Comparison of ENCODE assay signal across 8 cellular contexts in the genomic region with DNA sequence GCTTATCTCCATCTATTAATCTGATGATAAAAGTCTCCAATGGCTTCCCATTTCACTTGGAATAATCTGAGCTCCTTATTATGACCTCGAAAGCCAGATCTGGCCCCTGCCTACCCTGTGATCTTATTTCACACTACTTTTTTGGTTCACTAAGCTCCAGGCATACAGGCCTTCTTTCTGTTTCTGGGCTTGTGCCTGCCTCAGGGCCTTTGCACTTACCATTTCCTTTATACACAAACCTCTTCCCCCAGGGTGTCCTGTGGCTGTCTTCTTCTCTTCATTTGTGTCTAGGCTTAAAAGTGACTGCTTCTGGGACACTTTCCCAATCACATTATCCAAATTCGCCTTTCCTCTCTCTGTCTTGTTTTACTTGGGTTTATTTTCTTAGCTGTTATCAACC.
"Had no signal": no experiment of that assay in that cellular context is flagged by ENCODE, and none has a peak within 500 bp of the region (broad histone marks: within the 10 kb centered on the region; RNA-seq: fewer than 3 reads in every experiment).

No MANE protein-coding gene starts in this region.

- DNase-seq: IMR-90, KBM-7, KG1 had no signal

- H3K4me2 ChIP-seq: KMS-11 had no signal

- H3K9ac ChIP-seq: KMS-11 had no signal

- ATAC-seq: HepG2, K562 had no signal

- H3K4me3 ChIP-seq: K562 had no signal

- H3K27ac ChIP-seq: HL-60, KMS-11 had no signal

- FAIRE-seq: HepG2, HTR-8/SVneo, K562 had no signal
